26 cellular contexts compared by ENCODE assay signal in genomic region chr10:131821378-131822012, GRCh38.
DNase-seq lines count a peak whose midpoint lies in the region; ATAC-seq, FAIRE-seq and TF ChIP-seq lines count a peak whose summit lies in the region.
"Had no signal": no experiment of that assay in that cellular context is flagged by ENCODE, and none has a peak within 500 bp of the region (broad histone marks: within the 10 kb centered on the region; RNA-seq: fewer than 3 reads in every experiment).

No MANE protein-coding gene starts in this region.

- H3K9me3 ChIP-seq in H1 (ENCODE audit: insufficient read depth in 2 of 2, low read depth in 1 of 2, low read length in 1 of 2) (no peaks in the 10 kb centered on the region), lower lobe of right lung (no peaks in the 10 kb centered on the region)
- H3K9me3 ChIP-seq: BE2C had no signal

- no peak overlapping the region for H2BK15ac ChIP-seq in H1 (ENCODE audit: low read length)

- no peak overlapping the region for H3K23ac ChIP-seq in H1 (ENCODE audit: insufficient read length)

- ATAC-seq in activated CD8-positive, alpha-beta memory T cell treated with anti-CD3 and anti-CD28 coated beads, Interleukin-2, amount 10 ng/mL, durations not matched to agents 7 days and 5 days, result no peak
- ATAC-seq in lower lobe of right lung, result no peak
- ATAC-seq: K562 had no signal

- no peak overlapping the region for H2AK5ac ChIP-seq in H1 (ENCODE audit: low read depth, low read length)

- no peak overlapping the region for H3K56ac ChIP-seq in H1 (replicated peaks; ENCODE audit: insufficient read length, low read depth, low read length)

- TF ChIP-seq EP300 in H1 (IDR thresholded peaks at IDR 0.05; ENCODE audit: borderline replicate concordance in 1 of 2, low read depth in 2 of 2, low read length in 2 of 2), result no peak

- H3K36me3 Mint-ChIP-seq in activated CD8-positive, alpha-beta memory T cell treated with anti-CD3 and anti-CD28 coated beads, Interleukin-2, amount 10 ng/mL, durations not matched to agents 7 days and 5 days, result no peaks in the 10 kb centered on the region
- H3K36me3 Mint-ChIP-seq: CD14-positive monocyte; CD8-positive, alpha-beta memory T cell had no signal

- H3K27ac ChIP-seq in H1 (ENCODE audit: low read depth, low read length) (no peak overlapping the region), lower lobe of right lung (no peak overlapping the region)
- H3K27ac ChIP-seq: 22Rv1 had no signal

- H3K9ac ChIP-seq in H1 (replicated peaks in 1 of 4; ENCODE audit: extremely low read depth in 1 of 4, low read depth in 3 of 4, low read length in 3 of 4), result no peak overlapping the region

- no peaks in the 10 kb centered on the region for H3K27me3 ChIP-seq in H1 (replicated peaks in 1 of 4; ENCODE audit: control insufficient read depth in 3 of 4, extremely low read depth in 1 of 4, insufficient read depth in 3 of 4, low read length in 3 of 4)
- H3K27me3 ChIP-seq in lower lobe of right lung (ENCODE audit: low read depth), result peaks cover 20% of the 10 kb centered on the region
- H3K27me3 ChIP-seq: BE2C had no signal

- no peaks in the 10 kb centered on the region for H3K27me3 Mint-ChIP-seq in activated CD8-positive, alpha-beta memory T cell treated with anti-CD3 and anti-CD28 coated beads, Interleukin-2, amount 10 ng/mL, durations not matched to agents 7 days and 5 days

- H3K4me3 Mint-ChIP-seq in activated CD8-positive, alpha-beta memory T cell treated with anti-CD3 and anti-CD28 coated beads, Interleukin-2, amount 10 ng/mL, durations not matched to agents 7 days and 5 days, result no peak overlapping the region
- H3K4me3 Mint-ChIP-seq: CD14-positive monocyte; CD8-positive, alpha-beta memory T cell; H9 had no signal

- no peak overlapping the region for H3K27ac Mint-ChIP-seq in activated CD8-positive, alpha-beta memory T cell treated with anti-CD3 and anti-CD28 coated beads, Interleukin-2, amount 10 ng/mL, durations not matched to agents 7 days and 5 days
- H3K27ac Mint-ChIP-seq: CD14-positive monocyte; CD8-positive, alpha-beta memory T cell; H9 had no signal

- H3K9me3 Mint-ChIP-seq in activated CD8-positive, alpha-beta memory T cell treated with anti-CD3 and anti-CD28 coated beads, Interleukin-2, amount 10 ng/mL, durations not matched to agents 7 days and 5 days (ENCODE audit: low read depth), result no peaks in the 10 kb centered on the region
- H3K9me3 Mint-ChIP-seq: H9 had no signal

- TF ChIP-seq CTCF in H1 (IDR thresholded peaks at IDR 0.05; ENCODE audit: control extremely low read depth in 1 of 3, insufficient read depth in 1 of 3, low read depth in 1 of 3, low read length in 3 of 3), result no peak
- TF ChIP-seq CTCF in lower lobe of right lung (IDR thresholded peaks at IDR 0.05), result no peak

- H3K4ac ChIP-seq in H1 (replicated peaks; ENCODE audit: insufficient read length, low read depth, low read length), result no peak overlapping the region

- POLR2A ChIA-PET in H1 (lab: Charles Lee; ENCODE audit: partially characterized antibody), result no interaction called here

- H3K23me2 ChIP-seq in H1 (ENCODE audit: low read depth, low read length), result peaks cover 1% of the 10 kb centered on the region; the same call in 1 of the 2 replicates

- H3K4me1 ChIP-seq in H1 (replicated peaks in 1 of 4; ENCODE audit: control insufficient read depth in 3 of 4, insufficient read depth in 4 of 4, low read length in 3 of 4), result peaks cover 3 to 18% (median 11%) of the 10 kb centered on the region in 4 experiments
- no peaks in the 10 kb centered on the region for H3K4me1 ChIP-seq in lower lobe of right lung
- H3K4me1 ChIP-seq: BE2C had no signal

- no peak overlapping the region for H2AFZ ChIP-seq in H1 (ENCODE audit: low read length)

- 88% methylated on average over 8 of the region's 8 CpGs; no CpG with 5 or more reads in 1 of the 2 experiments for WGBS in H1 (ENCODE audit: extremely low coverage in 1 of 2, insufficient coverage in 1 of 2, insufficient read length in 1 of 2, insufficient replicate concordance in 2 of 2, low coverage in 1 of 2, low lambda C conversion rate in 2 of 2, missing lambda C conversion rate in 1 of 2), 2 experiments

- intact Hi-C loops in lower lobe of right lung (cut with DNase I), result no loop called here

- no peaks in the 10 kb centered on the region for H3K79me1 ChIP-seq in H1 (ENCODE audit: low read depth, low read length)

- no peak overlapping the region for H3K18ac ChIP-seq in H1 (ENCODE audit: extremely low read depth, low read length)

- no peaks in the 10 kb centered on the region for H3K79me2 ChIP-seq in H1 (ENCODE audit: control insufficient read depth in 1 of 2, insufficient read depth in 2 of 2, low read length in 2 of 2)

- no peak overlapping the region for H2BK20ac ChIP-seq in H1 (ENCODE audit: low read length)

- no peaks in the 10 kb centered on the region for H3K4me1 Mint-ChIP-seq in activated CD8-positive, alpha-beta memory T cell treated with anti-CD3 and anti-CD28 coated beads, Interleukin-2, amount 10 ng/mL, durations not matched to agents 7 days and 5 days
- H3K4me1 Mint-ChIP-seq: CD14-positive monocyte; CD8-positive, alpha-beta memory T cell had no signal

- TF ChIP-seq RAD21 in H1 (IDR thresholded peaks at IDR 0.05 in 1 of 2, conservative IDR thresholded peaks at IDR 0.05 in 1 of 2; ENCODE audit: low read depth in 2 of 2, low read length in 2 of 2), result no peak

- no peak overlapping the region for H4K5ac ChIP-seq in H1 (ENCODE audit: insufficient read length, low read depth, low read length)

- DNase-seq in activated CD8-positive, alpha-beta memory T cell treated with anti-CD3 and anti-CD28 coated beads, Interleukin-2, amount 10 ng/mL, durations not matched to agents 7 days and 5 days, result peak; percentile 11
- DNase-seq in activated CD8-positive, alpha-beta memory T cell treated with anti-CD3 and anti-CD28 coated beads, Interleukin-2, amount 50 U/mL, for 4 hours, result no peak
- DNase-seq in H1 (ENCODE audit: low read depth in 1 of 2, low spot score in 2 of 2) (no peak), lower lobe of right lung (peak; percentile 6), pons (ENCODE audit: low spot score) (no peak), UCSD-AML1 (lab: John Stamatoyannopoulos, UW; ENCODE audit: unreplicated experiment) (no peak)
- peak; percentile 8 for DNase-seq in stimulated activated CD8-positive, alpha-beta memory T cell treated with anti-CD3 and anti-CD28 coated beads, Interleukin-4, amount 100 ng/mL, for 48 hours
- no peak for DNase-seq in stimulated activated CD4-positive, alpha-beta T cell treated with anti-CD3 and anti-CD28 coated beads, Interleukin-1b, Interleukin-23, amount 100 ng/mL, for 48 hours
- DNase-seq: ACHN; BE2C; CD8-positive, alpha-beta memory T cell; DMS79 treated with DMSO at 0.1 percent for 48 hours; Kasumi-1; NCI-H1092 treated with DMSO at 0.1 percent for 48 hours; NCI-H1436; NCI-H187; NCI-H2081 treated with DMSO at 0.1 percent for 48 hours; NCI-H2171; NCI-H345; NCI-H510A treated with DMSO at 0.1 percent for 48 hours; NCI-H774 had no signal

- 0 out of 2 replicates have a peak overlapping the region, but pooled peaks have one; percentile 9 for H2BK12ac ChIP-seq in H1 (ENCODE audit: low read depth, low read length)

- no peak overlapping the region for H2BK5ac ChIP-seq in H1 (ENCODE audit: low read depth, low read length)

- H3K36me3 ChIP-seq in H1 (ENCODE audit: control insufficient read depth in 2 of 4, insufficient read depth in 4 of 4, low read length in 3 of 4) (no peaks in the 10 kb centered on the region), lower lobe of right lung (no peaks in the 10 kb centered on the region)
- H3K36me3 ChIP-seq: BE2C had no signal

- H3K4me2 ChIP-seq in H1 (ENCODE audit: insufficient read depth in 1 of 2, low read depth in 2 of 2, low read length in 2 of 2), result no peak overlapping the region

- no peak overlapping the region for H3K4me3 ChIP-seq in H1 (ENCODE audit: extremely low read depth in 1 of 4, insufficient read depth in 2 of 4, low read depth in 3 of 4, low read length in 4 of 4)
- no peak overlapping the region for H3K4me3 ChIP-seq in lower lobe of right lung
- H3K4me3 ChIP-seq: K562 had no signal

- H4K20me1 ChIP-seq in H1 (replicated peaks in 1 of 2; ENCODE audit: control insufficient read depth in 1 of 2, insufficient read depth in 2 of 2, low read length in 2 of 2), result no peaks in the 10 kb centered on the region

- H4K91ac ChIP-seq in H1 (replicated peaks; ENCODE audit: insufficient read length, low read length), result no peak overlapping the region

- CTCF ChIA-PET in activated CD8-positive, alpha-beta memory T cell treated with anti-CD3 and anti-CD28 coated beads, Interleukin-2, amount 10 ng/mL, durations not matched to agents 7 days and 5 days (lab: Charles Lee), result no interaction called here
- CTCF ChIA-PET in H1 (lab: Charles Lee; ENCODE audit: partially characterized antibody), result interaction anchor here (0.7 kb wide), 2 partner anchors 43 to 53 kb away, joined by 3 to 4 read pairs; no protein-coding TSS in a partner anchor

- no peak for TF ChIP-seq POLR2A in H1 (IDR thresholded peaks at IDR 0.05; ENCODE audit: control extremely low read depth in 1 of 2, low read depth in 2 of 2, low read length in 2 of 2)

- H2BK120ac ChIP-seq in H1 (replicated peaks; ENCODE audit: low read depth, low read length), result no peak overlapping the region

- FAIRE-seq in H1 (lab: Jason Lieb, UNC), result no peak
- FAIRE-seq: K562, RCC 7860 had no signal

- H4K8ac ChIP-seq in H1 (ENCODE audit: extremely low read depth, insufficient read depth, low read length), result no peak overlapping the region

- H3K14ac ChIP-seq in H1 (ENCODE audit: insufficient read length), result no peak overlapping the region

TF ChIP-seq in H1, 55 proteins besides CTCF, POLR2A, EP300 and RAD21 (continues in another document):
- TF ChIP-seq CHD2 (IDR thresholded peaks at IDR 0.05; ENCODE audit: low read length) (no peak), BRCA1 (IDR thresholded peaks at IDR 0.05; ENCODE audit: low read depth, low read length) (no peak), CEBPB (IDR thresholded peaks at IDR 0.05; ENCODE audit: low read depth, low read length) (no peak), RFX5 (IDR thresholded peaks at IDR 0.05; ENCODE audit: borderline replicate concordance, low read depth, low read length) (no peak), POU5F1 (IDR thresholded peaks at IDR 0.05; ENCODE audit: low read depth, low read length) (no peak), SIX5 (IDR thresholded peaks at IDR 0.05; ENCODE audit: low read depth, low read length) (no peak), YY1 (IDR thresholded peaks at IDR 0.05; ENCODE audit: low read depth, low read length) (no peak), GABPA (IDR thresholded peaks at IDR 0.05; ENCODE audit: borderline replicate concordance, insufficient read depth, low read length) (no peak), TBP (IDR thresholded peaks at IDR 0.05; ENCODE audit: low read depth, low read length) (no peak), POLR2AphosphoS5 (IDR thresholded peaks at IDR 0.05; ENCODE audit: low read depth, low read length) (no peak), RBBP5 (IDR thresholded peaks at IDR 0.05; ENCODE audit: borderline replicate concordance, low read depth, low read length) (no peak), EZH2 (IDR thresholded peaks at IDR 0.05; ENCODE audit: low read depth, low read length, severe bottlenecking) (no peak), JUN (IDR thresholded peaks at IDR 0.05; ENCODE audit: low read depth, low read length) (no peak), PHF8 (conservative IDR thresholded peaks at IDR 0.05; ENCODE audit: low read depth, low read length) (no peak), SIRT6 (IDR thresholded peaks at IDR 0.05; ENCODE audit: low read length) (no peak)

Comparison
In these comparisons a context has a peak if more than half of its experiments do, and no peak if none do; other contexts are left out.
1. DNase-seq: peak in activated CD8-positive, alpha-beta memory T cell treated with anti-CD3 and anti-CD28 coated beads, Interleukin-2, amount 10 ng/mL, durations not matched to agents 7 days and 5 days (single experiment), lower lobe of right lung (single experiment) and stimulated activated CD8-positive, alpha-beta memory T cell treated with anti-CD3 and anti-CD28 coated beads, Interleukin-4, amount 100 ng/mL, for 48 hours (single experiment); none in activated CD8-positive, alpha-beta memory T cell treated with anti-CD3 and anti-CD28 coated beads, Interleukin-2, amount 50 U/mL, for 4 hours (single experiment), H1 (0 of 2), pons (single experiment), stimulated activated CD4-positive, alpha-beta T cell treated with anti-CD3 and anti-CD28 coated beads, Interleukin-1b, Interleukin-23, amount 100 ng/mL, for 48 hours (single experiment) and UCSD-AML1 (single experiment).